Comparison of ENCODE assay signal across 33 cellular contexts in the genomic region with DNA sequence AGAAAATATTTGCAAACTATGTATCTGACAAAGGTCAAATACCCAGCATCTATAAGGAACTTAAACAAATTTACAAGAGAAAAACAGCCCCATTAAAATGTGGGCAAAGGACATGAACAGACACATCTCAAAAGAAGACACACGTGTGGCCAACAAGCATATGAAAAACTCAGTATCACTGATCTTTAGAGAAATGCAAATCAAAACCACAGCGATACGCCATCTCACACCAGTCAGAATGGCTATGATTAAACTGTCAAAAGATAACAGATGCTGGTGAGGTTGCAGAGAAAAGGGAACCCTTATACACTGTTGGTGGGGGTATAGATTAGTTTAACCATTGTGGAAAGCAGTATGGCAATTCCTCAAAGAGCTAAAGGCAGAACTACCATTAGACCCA.
"Had no signal": no experiment of that assay in that cellular context is flagged by ENCODE, and none has a peak within 500 bp of the region (broad histone marks: within the 10 kb centered on the region; RNA-seq: fewer than 3 reads in every experiment).

No MANE protein-coding gene starts in this region.

- H3K27me3 Mint-ChIP-seq: activated CD4-positive, alpha-beta T cell treated with anti-CD3 and anti-CD28 coated beads, Interleukin-2, amount 10 ng/mL, durations not matched to agents 24 days and 14 days; activated naive CD4-positive, alpha-beta T cell treated with anti-CD3 and anti-CD28 coated beads, Interleukin-2, amount 10 ng/mL, durations not matched to agents 7 days and 5 days; activated naive CD4-positive, alpha-beta T cell treated with anti-CD3 and anti-CD28 coated beads, Interleukin-2, amount 50 U/mL, for 24 hours; activated naive CD8-positive, alpha-beta T cell; activated naive CD8-positive, alpha-beta T cell treated with anti-CD3 and anti-CD28 coated beads, Interleukin-2, amount 50 U/mL, for 24 hours; activated T-cell treated with anti-CD3 and anti-CD28 coated beads, Interleukin-2, amount 50 U/mL, for 24 hours had no signal

- H3K27me3 ChIP-seq: ascending aorta, cardiac muscle cell, colonic mucosa had no signal

- H3K4me1 ChIP-seq: ascending aorta, colonic mucosa had no signal

- DNase-seq: activated B cell treated with CpG ODN at 0.5 μM for 24 hours; activated CD4-positive, alpha-beta memory T cell treated with anti-CD3 and anti-CD28 coated beads for 36 hours; activated CD4-positive, alpha-beta T cell treated with anti-CD3 and anti-CD28 coated beads for 4 hours; activated CD4-positive, alpha-beta T cell treated with anti-CD3 and anti-CD28 coated beads, Interleukin-2, amount 10 ng/mL, durations not matched to agents 24 days and 14 days; activated CD4-positive, alpha-beta T cell treated with anti-CD3 and anti-CD28 coated beads, Interleukin-2, amount 50 U/mL, for 1 hour; activated CD4-positive, alpha-beta T cell treated with anti-CD3 and anti-CD28 coated beads, Interleukin-2, amount 50 U/mL, for 4 hours; activated CD4-positive, CD25-positive, alpha-beta regulatory T cell treated with anti-CD3 and anti-CD28 coated beads, Interleukin-2, amount 50 U/mL, for 72 hours; activated CD8-positive, alpha-beta memory T cell treated with anti-CD3 and anti-CD28 coated beads, Interleukin-2, amount 10 ng/mL, durations not matched to agents 7 days and 5 days; activated CD8-positive, alpha-beta memory T cell treated with anti-CD3 and anti-CD28 coated beads, Interleukin-2, amount 50 U/mL, for 48 hours; activated CD8-positive, alpha-beta T cell treated with anti-CD3 and anti-CD28 coated beads for 36 hours; activated effector memory CD4-positive, alpha-beta T cell treated with Interleukin-2 at 50 U/mL for 16 hours; activated gamma-delta T cell; activated naive CD4-positive, alpha-beta T cell treated with anti-CD3 and anti-CD28 coated beads, Interleukin-2, amount 10 ng/mL, durations not matched to agents 7 days and 5 days; activated naive CD4-positive, alpha-beta T cell treated with Interleukin-2 at 50 U/mL for 16 hours; activated naive CD8-positive, alpha-beta T cell treated with anti-CD3 and anti-CD28 coated beads, Interleukin-2, amount 10 ng/mL, durations not matched to agents 7 days and 5 days; activated naive CD8-positive, alpha-beta T cell treated with anti-CD3 and anti-CD28 coated beads, Interleukin-2, amount 50 U/mL, for 24 hours; activated T-cell treated with anti-CD3 and anti-CD28 coated beads, Interleukin-2, amount 50 U/mL, for 24 hours; activated T-cell treated with anti-CD3 and anti-CD28 coated beads, Interleukin-2, amount 50 U/mL, for 48 hours; amygdala; anterior cingulate cortex; caudate nucleus; cerebellar nuclear complex; colonic mucosa; T-helper 9 cell had no signal

- H3K9me3 ChIP-seq: ascending aorta, colonic mucosa had no signal

- H3K9me3 Mint-ChIP-seq: activated B cell treated with CpG ODN at 0.5 μM for 24 hours; activated CD4-positive, alpha-beta memory T cell treated with anti-CD3 and anti-CD28 coated beads for 36 hours; activated naive CD4-positive, alpha-beta T cell treated with anti-CD3 and anti-CD28 coated beads, Interleukin-2, amount 50 U/mL, for 24 hours; activated naive CD8-positive, alpha-beta T cell treated with anti-CD3 and anti-CD28 coated beads, Interleukin-2, amount 50 U/mL, for 24 hours; activated T-cell treated with anti-CD3 and anti-CD28 coated beads, Interleukin-2, amount 50 U/mL, for 24 hours; activated T-helper 2 cell treated with anti-CD3 and anti-CD28 coated beads, Interferon-gamma antibody, Interleukin-2, Interleukin-4, amounts not matched to agents 10 μg/mL and 5 μg/mL and 100 μg/mL, durations not matched to agents 14 hours and 24 hours and 36 hours; central memory CD8-positive, alpha-beta T cell; T-helper 2 cell treated with Interferon-gamma antibody and Interleukin-4, amounts not matched to agents 5 μg/mL and 100 μg/mL, for 36 hours had no signal

- H3K27ac ChIP-seq: ascending aorta, cardiac muscle cell, colonic mucosa, VCaP had no signal

- H3K4me1 Mint-ChIP-seq: activated B cell treated with CpG ODN at 0.5 μM for 24 hours; activated CD4-positive, alpha-beta T cell treated with anti-CD3 and anti-CD28 coated beads, Interleukin-2, amount 10 ng/mL, durations not matched to agents 24 days and 14 days; activated CD8-positive, alpha-beta memory T cell treated with anti-CD3 and anti-CD28 coated beads, Interleukin-2, amount 10 ng/mL, durations not matched to agents 7 days and 5 days; activated naive CD4-positive, alpha-beta T cell treated with anti-CD3 and anti-CD28 coated beads, Interleukin-2, amount 10 ng/mL, durations not matched to agents 7 days and 5 days; activated naive CD4-positive, alpha-beta T cell treated with anti-CD3 and anti-CD28 coated beads, Interleukin-2, amount 50 U/mL, for 24 hours; activated naive CD8-positive, alpha-beta T cell treated with anti-CD3 and anti-CD28 coated beads, Interleukin-2, amount 10 ng/mL, durations not matched to agents 7 days and 5 days; activated naive CD8-positive, alpha-beta T cell treated with anti-CD3 and anti-CD28 coated beads, Interleukin-2, amount 50 U/mL, for 24 hours; brain; central memory CD8-positive, alpha-beta T cell had no signal

- ATAC-seq: activated CD8-positive, alpha-beta memory T cell treated with anti-CD3 and anti-CD28 coated beads, Interleukin-2, amount 10 ng/mL, durations not matched to agents 7 days and 5 days; activated CD8-positive, alpha-beta T cell treated with anti-CD3 and anti-CD28 coated beads for 36 hours; activated naive CD8-positive, alpha-beta T cell treated with anti-CD3 and anti-CD28 coated beads, Interleukin-2, amount 50 U/mL, for 24 hours had no signal

- H3K36me3 Mint-ChIP-seq: activated CD4-positive, alpha-beta memory T cell treated with anti-CD3 and anti-CD28 coated beads for 36 hours; activated CD8-positive, alpha-beta memory T cell treated with anti-CD3 and anti-CD28 coated beads, Interleukin-2, amount 10 ng/mL, durations not matched to agents 7 days and 5 days; activated naive CD4-positive, alpha-beta T cell treated with anti-CD3 and anti-CD28 coated beads, Interleukin-2, amount 10 ng/mL, durations not matched to agents 7 days and 5 days; activated naive CD4-positive, alpha-beta T cell treated with anti-CD3 and anti-CD28 coated beads, Interleukin-2, amount 50 U/mL, for 24 hours; activated naive CD8-positive, alpha-beta T cell; activated naive CD8-positive, alpha-beta T cell treated with anti-CD3 and anti-CD28 coated beads, Interleukin-2, amount 10 ng/mL, durations not matched to agents 7 days and 5 days; brain had no signal

- H3K4me3 ChIP-seq: ascending aorta, cardiac muscle cell, colonic mucosa had no signal

- H3K27ac Mint-ChIP-seq: activated B cell treated with CpG ODN at 0.5 μM for 24 hours; activated CD4-positive, alpha-beta memory T cell treated with anti-CD3 and anti-CD28 coated beads for 36 hours; activated CD4-positive, alpha-beta T cell treated with anti-CD3 and anti-CD28 coated beads, Interleukin-2, amount 10 ng/mL, durations not matched to agents 24 days and 14 days; activated CD8-positive, alpha-beta memory T cell treated with anti-CD3 and anti-CD28 coated beads, Interleukin-2, amount 10 ng/mL, durations not matched to agents 7 days and 5 days; activated CD8-positive, alpha-beta T cell treated with anti-CD3 and anti-CD28 coated beads for 36 hours; activated naive CD4-positive, alpha-beta T cell treated with anti-CD3 and anti-CD28 coated beads, Interleukin-2, amount 10 ng/mL, durations not matched to agents 7 days and 5 days; activated naive CD4-positive, alpha-beta T cell treated with anti-CD3 and anti-CD28 coated beads, Interleukin-2, amount 50 U/mL, for 24 hours; activated naive CD8-positive, alpha-beta T cell; activated naive CD8-positive, alpha-beta T cell treated with anti-CD3 and anti-CD28 coated beads, Interleukin-2, amount 10 ng/mL, durations not matched to agents 7 days and 5 days; activated naive CD8-positive, alpha-beta T cell treated with anti-CD3 and anti-CD28 coated beads, Interleukin-2, amount 50 U/mL, for 24 hours; activated T-cell treated with anti-CD3 and anti-CD28 coated beads, Interleukin-2, amount 50 U/mL, for 24 hours; activated T-helper 2 cell treated with anti-CD3 and anti-CD28 coated beads, Interferon-gamma antibody, Interleukin-2, Interleukin-4, amounts not matched to agents 10 μg/mL and 5 μg/mL and 100 μg/mL, durations not matched to agents 14 hours and 24 hours and 36 hours; brain; T-helper 2 cell treated with Interferon-gamma antibody and Interleukin-4, amounts not matched to agents 5 μg/mL and 100 μg/mL, for 36 hours had no signal

- H3K4me3 Mint-ChIP-seq: activated B cell treated with CpG ODN at 0.5 μM for 24 hours; activated CD4-positive, alpha-beta memory T cell treated with anti-CD3 and anti-CD28 coated beads for 36 hours; activated CD4-positive, alpha-beta T cell treated with anti-CD3 and anti-CD28 coated beads, Interleukin-2, amount 10 ng/mL, durations not matched to agents 24 days and 14 days; activated CD8-positive, alpha-beta memory T cell treated with anti-CD3 and anti-CD28 coated beads, Interleukin-2, amount 10 ng/mL, durations not matched to agents 7 days and 5 days; activated CD8-positive, alpha-beta T cell treated with anti-CD3 and anti-CD28 coated beads for 36 hours; activated naive CD4-positive, alpha-beta T cell treated with anti-CD3 and anti-CD28 coated beads, Interleukin-2, amount 10 ng/mL, durations not matched to agents 7 days and 5 days; activated naive CD4-positive, alpha-beta T cell treated with anti-CD3 and anti-CD28 coated beads, Interleukin-2, amount 50 U/mL, for 24 hours; activated naive CD8-positive, alpha-beta T cell; activated naive CD8-positive, alpha-beta T cell treated with anti-CD3 and anti-CD28 coated beads, Interleukin-2, amount 10 ng/mL, durations not matched to agents 7 days and 5 days; activated naive CD8-positive, alpha-beta T cell treated with anti-CD3 and anti-CD28 coated beads, Interleukin-2, amount 50 U/mL, for 24 hours; activated T-cell treated with anti-CD3 and anti-CD28 coated beads, Interleukin-2, amount 50 U/mL, for 24 hours; brain; central memory CD8-positive, alpha-beta T cell; T-helper 2 cell treated with Interferon-gamma antibody and Interleukin-4, amounts not matched to agents 5 μg/mL and 100 μg/mL, for 36 hours had no signal

- H3K36me3 ChIP-seq: ascending aorta, cardiac muscle cell, colonic mucosa had no signal
